ENCODE assay signal across 10 cellular contexts in the genomic region with DNA sequence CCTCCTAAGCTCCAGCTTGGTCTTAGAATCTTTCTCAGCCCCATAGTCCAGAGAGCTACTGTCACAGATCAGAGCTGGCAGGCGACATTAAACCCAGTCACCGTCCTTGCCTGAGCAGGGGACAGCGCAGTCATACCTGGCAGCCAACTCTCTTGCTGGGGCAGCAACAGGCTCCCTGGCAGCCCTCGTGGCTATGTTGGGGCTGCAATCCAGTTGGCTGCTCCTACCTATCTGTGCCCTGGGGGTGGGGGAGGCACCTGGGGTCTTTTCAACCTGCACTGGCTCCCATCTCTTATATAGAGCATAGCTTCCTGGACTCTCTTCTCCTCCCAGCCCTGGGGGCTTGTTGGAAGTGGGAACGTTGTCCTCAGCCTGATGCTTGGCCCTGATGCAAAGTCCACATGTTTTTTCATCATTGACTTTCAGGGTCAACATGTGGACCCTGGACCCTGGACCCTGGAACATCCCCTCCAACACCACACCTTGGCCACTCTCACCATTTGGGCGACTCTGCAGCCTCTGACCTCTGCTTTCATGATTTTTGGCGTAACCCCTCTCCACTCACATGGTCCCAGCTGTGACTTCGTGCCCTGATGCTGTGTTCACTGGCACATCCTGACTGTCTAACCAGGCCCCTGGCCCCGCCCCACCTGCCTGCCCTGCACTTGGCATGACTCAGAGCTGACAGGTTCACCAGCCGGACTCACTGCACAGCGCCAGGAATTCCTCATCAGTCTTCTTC. TPM values are rescaled to one million over a fixed set of nuclear protein-coding genes. Genes with fewer than 3 reads are reported as not detected.
A peak's percentile ranks its signal among the peaks of the same experiment; 100 is the strongest.
DNase-seq lines count a peak whose midpoint lies in the region; ATAC-seq and TF ChIP-seq lines count a peak whose summit lies in the region.
"Had no signal": no experiment of that assay in that cellular context is flagged by ENCODE, and none has a peak within 500 bp of the region (broad histone marks: within the 10 kb centered on the region; RNA-seq: fewer than 3 reads in every experiment).

No MANE protein-coding gene starts in this region.

- no peaks in the 10 kb centered on the region for H3K9me3 ChIP-seq in PC-3 (ENCODE audit: low read length)
- H3K9me3 ChIP-seq in gastrocnemius medialis: no peaks in the 10 kb centered on the region

- no peak overlapping the region for H3K9ac ChIP-seq in PC-3 (ENCODE audit: low read length)

- no peaks in the 10 kb centered on the region for H3K36me3 ChIP-seq in PC-3 (ENCODE audit: low read depth, low read length)
- H3K36me3 ChIP-seq in gastrocnemius medialis: no peaks in the 10 kb centered on the region

- in situ Hi-C loops in gastrocnemius medialis (cut with MboI; ENCODE audit: low sequenced_read_pairs in 4 of 4): loop anchor here in 1 of 4 donors (10.0 kb wide), 1 partner anchor 55 kb away; no protein-coding TSS in a partner anchor

- POLR2A ChIA-PET in PC-3 (lab: Charles Lee; ENCODE audit: unreplicated experiment): interaction anchor here (0.5 kb wide), 1 partner anchor 75 kb away, joined by 3 read pairs; no protein-coding TSS in a partner anchor

- H3K9me2 ChIP-seq in PC-3 (replicated peaks; ENCODE audit: low read length): no peaks in the 10 kb centered on the region

- no peaks in the 10 kb centered on the region for H3K79me2 ChIP-seq in PC-3 (ENCODE audit: low read length)

- H3K4me2 ChIP-seq in PC-3 (ENCODE audit: low read length): no peak overlapping the region

- H2AFZ ChIP-seq in PC-3 (ENCODE audit: low read length): no peak overlapping the region

- H3K4me3 ChIP-seq in PC-3 (ENCODE audit: low read length) (no peak overlapping the region), gastrocnemius medialis (no peak overlapping the region)

- H4K20me1 ChIP-seq in PC-3 (ENCODE audit: low read length): no peaks in the 10 kb centered on the region

- H3F3A ChIP-seq in PC-3 (ENCODE audit: low read length, unreplicated experiment): no peaks in the 10 kb centered on the region

- CTCF ChIA-PET in PC-3 (lab: Charles Lee): interaction anchor here (0.5 to 0.6 kb wide), 2 partner anchors 16 to 57 kb away, joined by 3 read pairs; no protein-coding TSS in a partner anchor

- ATAC-seq in PC-3 (peak; percentile 97), esophagus mucosa (peak; percentile 85), gastrocnemius medialis (peak; percentile 59 to 68), HG02970 (IDR thresholded peaks at IDR 0.05; ENCODE audit: low FRiP score, unreplicated experiment) (no peak), HG03520 (IDR thresholded peaks at IDR 0.05; ENCODE audit: unreplicated experiment) (no peak)

- H3K27ac ChIP-seq in PC-3 (ENCODE audit: low read length): no peak overlapping the region
- peak overlapping the region; percentile 7 to 59 (median 41) for H3K27ac ChIP-seq in gastrocnemius medialis

- intact Hi-C loops in PC-3 (cut with micrococcal nuclease) (loop anchor here (5.0 kb wide), 1 partner anchor 47 kb away; a partner anchor contains a TSS), gastrocnemius medialis (cut with DNase I; ENCODE audit: low total_unique reads) (no loop called here)

- H3K27me3 ChIP-seq in PC-3 (ENCODE audit: low read length) (no peaks in the 10 kb centered on the region), gastrocnemius medialis (no peaks in the 10 kb centered on the region)

- DNase-seq in activated CD4-positive, alpha-beta T cell treated with anti-CD3 and anti-CD28 coated beads for 48 hours: peak; percentile 32
- no peak for DNase-seq in activated CD4-positive, alpha-beta T cell treated with anti-CD3 and anti-CD28 coated beads, Interleukin-2, amount 50 U/mL, for 4 hours
- DNase-seq in PC-3 (peak; percentile 86), gastrocnemius medialis (peak in 1 of 2 donors; percentile 71), GM19238 (ENCODE audit: insufficient read length, low spot score) (no peak)
- DNase-seq: activated effector memory CD4-positive, alpha-beta T cell treated with Interleukin-2 at 50 U/mL for 16 hours; T-helper 9 cell had no signal

- BruUV-seq in PC-3 (replicated peaks; lab: Mats Ljungman, UMichigan): no TSS peak

- H3K4me1 ChIP-seq in PC-3 (ENCODE audit: insufficient read depth, low read length): peaks cover 16% of the 10 kb centered on the region
- peaks cover 49 to 52% of the 10 kb centered on the region in 2 donors for H3K4me1 ChIP-seq in gastrocnemius medialis

- no peak for TF ChIP-seq CTCF in PC-3 (conservative IDR thresholded peaks at IDR 0.05; ENCODE audit: low read depth, low read length)
- TF ChIP-seq CTCF in gastrocnemius medialis (IDR thresholded peaks at IDR 0.05 in 4 of 5, conservative IDR thresholded peaks at IDR 0.05 in 1 of 5): no peak

- no peak for TF ChIP-seq POLR2A in gastrocnemius medialis (IDR thresholded peaks at IDR 0.05)

RNA-seq across cellular contexts. Expression of a gene that starts 45.6 kb away (rescaled TPM):
- 0.04 TPM in 1 of 2 replicates, not detected in the other for total RNA-seq in PC-3 (2014; rRNA removed)
- 1.2 TPM for total RNA-seq in esophagus mucosa
- total RNA-seq in gastrocnemius medialis: 100 to 1,000 TPM; 122 to 266 (median 150) TPM

Comparison
In these comparisons a context has a peak if more than half of its experiments do, and no peak if none do; other contexts are left out.
1. DNase-seq: peak in activated CD4-positive, alpha-beta T cell treated with anti-CD3 and anti-CD28 coated beads for 48 hours (single experiment) and PC-3 (single experiment); none in activated CD4-positive, alpha-beta T cell treated with anti-CD3 and anti-CD28 coated beads, Interleukin-2, amount 50 U/mL, for 4 hours (0 of 2) and GM19238 (single experiment).
2. ATAC-seq: peak in PC-3 (single experiment), esophagus mucosa (single experiment) and gastrocnemius medialis (2 of 2); none in HG02970 (single experiment) and HG03520 (single experiment).
3. RNA of a gene that starts 45.6 kb away (total RNA-seq): 122 to 266 TPM in gastrocnemius medialis; 1.2 TPM in esophagus mucosa (single experiment) and 0.04 TPM in PC-3; every median in the first group is over 10 times any median in the second.